ENCODE assay signal across 9 cellular contexts in genomic region chr13:51729853-51730553, GRCh38.
A peak's percentile ranks its signal among the peaks of the same experiment; 100 is the strongest.
DNase-seq lines count a peak whose midpoint lies in the region; ATAC-seq and TF ChIP-seq lines count a peak whose summit lies in the region.
"Had no signal": no experiment of that assay in that cellular context is flagged by ENCODE, and none has a peak within 500 bp of the region (broad histone marks: within the 10 kb centered on the region; RNA-seq: fewer than 3 reads in every experiment).

No MANE protein-coding gene starts in this region.

- in situ Hi-C loops in brain microvascular endothelial cell (cut with HindIII; ENCODE audit: low pct_ligation_motif_present, low sequenced_read_pairs), result no loop called here

- H3K36me3 ChIP-seq in brain microvascular endothelial cell (replicated peaks) (no peaks in the 10 kb centered on the region), lower lobe of right lung (peaks cover 12% of the 10 kb centered on the region)

- H3K9me3 ChIP-seq in lower lobe of right lung (no peaks in the 10 kb centered on the region), T-helper 17 cell (ENCODE audit: control insufficient read depth, low read length, poor library complexity, severe bottlenecking) (no peaks in the 10 kb centered on the region)

- intact Hi-C loops in lower lobe of right lung (cut with DNase I), result no loop called here

- peaks cover 8% of the 10 kb centered on the region for H3K4me1 Mint-ChIP-seq in T-helper 17 cell
- H3K4me1 Mint-ChIP-seq: activated naive CD4-positive, alpha-beta T cell treated with anti-CD3 and anti-CD28 coated beads, Interleukin-2, amount 50 U/mL, for 24 hours had no signal

- peaks cover 8% of the 10 kb centered on the region for H3K4me1 ChIP-seq in lower lobe of right lung

- no peaks in the 10 kb centered on the region for H3K27me3 ChIP-seq in brain microvascular endothelial cell (replicated peaks)
- H3K27me3 ChIP-seq in lower lobe of right lung (ENCODE audit: low read depth), result no peaks in the 10 kb centered on the region

- no peak for TF ChIP-seq CTCF in brain microvascular endothelial cell (IDR thresholded peaks at IDR 0.05; ENCODE audit: low read depth, low read length, missing control alignments)
- no peak for TF ChIP-seq CTCF in lower lobe of right lung (IDR thresholded peaks at IDR 0.05)

- no peak overlapping the region for H3K27ac Mint-ChIP-seq in T-helper 17 cell
- H3K27ac Mint-ChIP-seq: activated naive CD4-positive, alpha-beta T cell treated with anti-CD3 and anti-CD28 coated beads, Interleukin-2, amount 50 U/mL, for 24 hours had no signal

- H3K4me3 Mint-ChIP-seq in T-helper 17 cell, result no peak overlapping the region
- H3K4me3 Mint-ChIP-seq: activated naive CD4-positive, alpha-beta T cell treated with anti-CD3 and anti-CD28 coated beads, Interleukin-2, amount 50 U/mL, for 24 hours had no signal

- DNase-seq in OCI-M1 (lab: John Stamatoyannopoulos, UW), result peak; percentile 40
- DNase-seq in brain microvascular endothelial cell, result peak; percentile 92
- no peak for DNase-seq in lower lobe of right lung
- DNase-seq in stromal cell of bone marrow (ENCODE audit: low read depth), result peak; percentile 90
- no peak for DNase-seq in Ammon's horn (ENCODE audit: low spot score)
- no peak for DNase-seq in T-helper 17 cell
- no peak for DNase-seq in DMS153 treated with DMSO at 0.1 percent for 48 hours (lab: John Stamatoyannopoulos, UW; ENCODE audit: unreplicated experiment)
- DNase-seq in NCI-H2107 treated with DMSO at 0.1 percent for 48 hours (lab: John Stamatoyannopoulos, UW; ENCODE audit: unreplicated experiment), result no peak

- ATAC-seq in lower lobe of right lung (peak; percentile 50 to 53), T-helper 17 cell (no peak)

- H3K36me3 Mint-ChIP-seq in T-helper 17 cell (ENCODE audit: low read depth), result peaks cover 7% of the 10 kb centered on the region

- peak overlapping the region; percentile 89 for H3K27ac ChIP-seq in brain microvascular endothelial cell
- H3K27ac ChIP-seq in lower lobe of right lung, result peak overlapping the region; percentile 32

- H3K4me3 ChIP-seq in brain microvascular endothelial cell (ENCODE audit: low read depth, low read length) (no peak overlapping the region), lower lobe of right lung (no peak overlapping the region)

- H3K27me3 Mint-ChIP-seq in T-helper 17 cell, result no peaks in the 10 kb centered on the region
- H3K27me3 Mint-ChIP-seq: activated naive CD4-positive, alpha-beta T cell treated with anti-CD3 and anti-CD28 coated beads, Interleukin-2, amount 50 U/mL, for 24 hours had no signal

Comparison
In these comparisons a context has a peak if more than half of its experiments do, and no peak if none do; other contexts are left out.
1. DNase-seq: peak in OCI-M1 (single experiment), brain microvascular endothelial cell (single experiment) and stromal cell of bone marrow (single experiment); none in lower lobe of right lung (single experiment), Ammon's horn (single experiment), T-helper 17 cell (0 of 3), DMS153 treated with DMSO at 0.1 percent for 48 hours (single experiment) and NCI-H2107 treated with DMSO at 0.1 percent for 48 hours (single experiment).